In the genomic region with DNA sequence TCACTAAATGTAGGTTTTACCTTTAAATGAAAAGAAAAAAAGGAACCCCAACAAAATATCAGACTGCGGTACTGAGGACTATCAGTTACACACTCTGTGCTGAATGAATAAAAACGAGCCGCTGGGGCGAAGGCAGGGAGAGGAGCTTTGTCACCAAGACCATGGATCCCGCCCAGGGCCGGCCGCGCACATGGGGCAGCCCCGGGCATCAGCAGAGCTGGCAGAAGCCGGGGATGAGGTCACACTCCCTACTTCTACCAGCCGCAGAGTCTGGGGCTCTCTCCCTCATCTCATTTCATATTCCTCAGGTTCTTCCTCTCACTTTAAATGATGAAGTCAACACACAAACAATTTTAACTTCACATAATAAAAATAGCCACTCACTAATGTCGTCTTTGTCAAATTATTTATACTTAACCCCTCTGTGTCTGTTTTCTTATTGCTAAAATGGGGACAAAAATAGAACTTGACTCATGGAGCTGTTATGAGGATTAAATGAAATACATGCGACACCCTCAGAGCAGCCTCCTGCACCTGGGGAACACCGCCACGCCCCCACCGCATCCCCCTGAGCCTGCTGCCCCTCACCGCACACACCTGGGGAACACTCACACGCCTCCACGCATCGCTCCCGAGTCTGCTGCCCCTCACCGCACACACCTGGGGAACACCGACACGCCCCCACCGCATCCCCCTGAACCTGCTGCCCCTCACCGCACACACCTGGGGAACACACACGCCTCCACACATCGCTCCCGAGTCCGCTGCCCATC, we compare ENCODE assay signal across 8 cellular contexts. TPM values are rescaled to one million over a fixed set of nuclear protein-coding genes. Genes with fewer than 3 reads are reported as not detected.
DNase-seq lines count a peak whose midpoint lies in the region; ATAC-seq, FAIRE-seq and TF ChIP-seq lines count a peak whose summit lies in the region.
"Not testable (repeated sequence)": the region's sequence is repeated elsewhere in the genome, so short reads cannot be mapped to it uniquely, and the experiment has no call there.

No MANE protein-coding gene starts in this region.

- CTCF ChIA-PET in HEK293 (lab: Yijun Ruan, JAX): not testable (repeated sequence)

- dilution Hi-C loops in keratinocyte (cut with MboI; ENCODE audit: extremely low pct_ligation_motif_present, low sequenced_read_pairs): not testable (repeated sequence)

- H3K4me1 ChIP-seq in BLaER1 (peaks cover 13% of the 10 kb centered on the region), pancreas (peaks cover 0 to 11% (median 6%) of the 10 kb centered on the region in 3 donors), tibial artery (peaks cover 0 to 51% (median 34%) of the 10 kb centered on the region in 4 donors)
- not testable (repeated sequence) for H3K4me1 ChIP-seq in HEK293 (ENCODE audit: control insufficient read depth, insufficient read depth, low read length); keratinocyte (ENCODE audit: control insufficient read depth, extremely low read depth, insufficient read depth, low read length)

- not testable (repeated sequence) for H2AFZ ChIP-seq in keratinocyte (ENCODE audit: control insufficient read depth, low read length)

- H3K9me1 ChIP-seq in keratinocyte (ENCODE audit: control insufficient read depth, extremely low read depth, insufficient read depth, low read length): not testable (repeated sequence)

- not testable (repeated sequence) for H3K4me3 ChIP-seq in BLaER1; HEK293 (ENCODE audit: low read depth, low read length); keratinocyte (ENCODE audit: control insufficient read depth in 2 of 3, extremely low read depth in 1 of 3, insufficient read depth in 2 of 3, low read depth in 1 of 3, low read length in 3 of 3); pancreas; tibial artery

- DNase-seq in caudate nucleus (lab: John Stamatoyannopoulos, UW): peak in 54 of 61 donors; percentile 21 to 83 (median 60)
- DNase-seq in foreskin melanocyte: peak; percentile 61
- DNase-seq in keratinocyte (ENCODE audit: low read depth, low spot score); pancreas: not testable (repeated sequence)
- DNase-seq in tibial artery: peak; percentile 63 to 89

- not testable (repeated sequence) for TF ChIP-seq CTCF in HEK293 (tag by site-specific recombination; IDR thresholded peaks at IDR 0.05); keratinocyte (optimal IDR thresholded peaks at IDR 0.05 in 1 of 3, IDR thresholded peaks at IDR 0.05 in 1 of 3, conservative IDR thresholded peaks at IDR 0.05 in 1 of 3; ENCODE audit: extremely low read depth in 1 of 3, insufficient read depth in 2 of 3, low read length in 3 of 3); pancreas (IDR thresholded peaks at IDR 0.05); tibial artery (IDR thresholded peaks at IDR 0.05)

- H3K9me3 ChIP-seq in BLaER1; HEK293 (ENCODE audit: control insufficient read depth, insufficient read depth, low read depth, low read length); keratinocyte (ENCODE audit: control insufficient read depth, low read depth, low read length); pancreas; tibial artery: not testable (repeated sequence)

- H3K79me2 ChIP-seq in keratinocyte (ENCODE audit: control insufficient read depth, insufficient read depth, low read length): peaks cover 48% of the 10 kb centered on the region

- H3K36me3 ChIP-seq in BLaER1 (peaks cover 37% of the 10 kb centered on the region), HEK293 (ENCODE audit: control insufficient read depth in 2 of 2, insufficient read depth in 1 of 2, low read length in 2 of 2) (peaks cover 4 to 14% of the 10 kb centered on the region in 2 experiments; a peak in 2 of 3 replicates)
- H3K36me3 ChIP-seq in keratinocyte (ENCODE audit: control insufficient read depth in 2 of 2, extremely low read depth in 1 of 2, insufficient read depth in 2 of 2, low read length in 2 of 2); pancreas; tibial artery: not testable (repeated sequence)

- intact Hi-C loops in pancreas (cut with DNase I); tibial artery (cut with DNase I; ENCODE audit: low total_unique reads): not testable (repeated sequence)

- H3K4me2 ChIP-seq in BLaER1 (peak overlapping the region; percentile 44), keratinocyte (ENCODE audit: control insufficient read depth, extremely low read depth, insufficient read depth, low read depth, low read length) (peak overlapping the region; percentile 32)

- not testable (repeated sequence) for H3K9ac ChIP-seq in BLaER1; keratinocyte (ENCODE audit: control insufficient read depth, extremely low read depth, insufficient read depth, low read length)

- peaks cover 90% of the 10 kb centered on the region for H4K20me1 ChIP-seq in BLaER1
- not testable (repeated sequence) for H4K20me1 ChIP-seq in keratinocyte (ENCODE audit: control insufficient read depth, extremely low read depth, insufficient read depth, low read length)

- FAIRE-seq in keratinocyte (lab: Jason Lieb, UNC); pancreas (lab: Jason Lieb, UNC): not testable (repeated sequence)

- WGBS in pancreas, 2 donors: 90 to 92% methylated on average over 30 of the region's 30 CpGs

- H3K27ac ChIP-seq in BLaER1; HEK293 (ENCODE audit: extremely low read depth, low read depth, low read length); caudate nucleus (ENCODE audit: low read depth, low read length); keratinocyte (ENCODE audit: control insufficient read depth, insufficient read depth, low read length); pancreas; tibial artery: not testable (repeated sequence)

- H3K27me3 ChIP-seq in BLaER1; keratinocyte (ENCODE audit: control insufficient read depth, extremely low read depth, insufficient read depth, low read length); pancreas; tibial artery: not testable (repeated sequence)

- POLR2A ChIA-PET in HEK293 (lab: Yijun Ruan, JAX): interaction anchor here (0.6 to 0.7 kb wide), 2 partner anchors 11 to 289 kb away, joined by 3 to 6 read pairs; no protein-coding TSS in a partner anchor

- peak; percentile 97 for ATAC-seq in SK-N-SH treated with all-trans-retinoic acid at 6 μM for 48 hours
- ATAC-seq in pancreas: peak in 3 of 4 donors; percentile 13 to 45 (median 37)

TF ChIP-seq in HEK293, 187 proteins besides CTCF, POLR2A, EP300 and RAD21 (continues in another document):
- TF ChIP-seq SCRT2 (tag by site-specific recombination; IDR thresholded peaks at IDR 0.05) (peak; percentile 36; the same call in 1 of the 2 replicates), KLF9 (tag by site-specific recombination; IDR thresholded peaks at IDR 0.05; ENCODE audit: low read depth) (peak; percentile 61), ZNF629 (tag by site-specific recombination; IDR thresholded peaks at IDR 0.05) (peak; percentile 47)

RNA-seq across cellular contexts. Expression of a gene that starts 15.4 kb away (rescaled TPM):
- 2.8 to 3.9 TPM (median 3.6 TPM) in 3 replicates for polyA plus RNA-seq in keratinocyte
- polyA plus RNA-seq in keratinocyte (2011; ENCODE audit: low read depth): 2.7 TPM
- polyA plus RNA-seq in keratinocyte (2011; cell fraction: cytosol; rRNA removed): 3.0 and 3.5 TPM in 2 replicates
- polyA plus RNA-seq in keratinocyte (2011; cell fraction: nucleus; rRNA removed): 16.7 and 17.6 TPM in 2 replicates
- 6.0 and 7.4 TPM in 2 replicates for polyA plus RNA-seq in keratinocyte (2012; ENCODE audit: low replicate concordance)
- 4.8 to 11.9 TPM (median 5.9 TPM) in 3 replicates for polyA minus RNA-seq in keratinocyte
- 8.2 TPM for polyA minus RNA-seq in keratinocyte (2011; cell fraction: cytosol; rRNA and poly(A)+ RNA removed)
- polyA minus RNA-seq in keratinocyte (2011; cell fraction: nucleus; rRNA and poly(A)+ RNA removed): 10.7 and 15.2 TPM in 2 replicates
- 10 to 100 TPM; 12.1 to 20.0 (median 13.1) TPM for total RNA-seq in pancreas
- 10 to 100 TPM; 10.7 to 11.2 TPM for polyA plus RNA-seq in pancreas
